1 cellular context compared by ENCODE assay signal in genomic region chr13:32538234-32538620, GRCh38.
TF ChIP-seq lines count a peak whose summit lies in the region.

No MANE protein-coding gene starts in this region.

TF ChIP-seq in GM12878, 131 proteins besides CTCF, POLR2A, EP300 and RAD21:
- TF ChIP-seq, protein P1, sequence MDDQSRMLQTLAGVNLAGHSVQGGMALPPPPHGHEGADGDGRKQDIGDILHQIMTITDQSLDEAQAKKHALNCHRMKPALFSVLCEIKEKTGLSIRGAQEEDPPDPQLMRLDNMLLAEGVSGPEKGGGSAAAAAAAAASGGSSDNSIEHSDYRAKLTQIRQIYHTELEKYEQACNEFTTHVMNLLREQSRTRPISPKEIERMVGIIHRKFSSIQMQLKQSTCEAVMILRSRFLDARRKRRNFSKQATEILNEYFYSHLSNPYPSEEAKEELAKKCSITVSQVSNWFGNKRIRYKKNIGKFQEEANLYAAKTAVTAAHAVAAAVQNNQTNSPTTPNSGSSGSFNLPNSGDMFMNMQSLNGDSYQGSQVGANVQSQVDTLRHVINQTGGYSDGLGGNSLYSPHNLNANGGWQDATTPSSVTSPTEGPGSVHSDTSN (IDR thresholded peaks at IDR 0.05; ENCODE audit: insufficient replicate concordance, low read depth, low read length), result no peak
- TF ChIP-seq TAF1 (IDR thresholded peaks at IDR 0.05; ENCODE audit: borderline replicate concordance, low read depth, low read length) (peak; percentile 62), FOS (IDR thresholded peaks at IDR 0.05; ENCODE audit: borderline replicate concordance, extremely low read depth, insufficient read length) (no peak), ZBED1 (IDR thresholded peaks at IDR 0.05; ENCODE audit: borderline replicate concordance) (no peak), SREBF1 (IDR thresholded peaks at IDR 0.05; ENCODE audit: low read length) (no peak), ZBTB40 (IDR thresholded peaks at IDR 0.05; ENCODE audit: borderline replicate concordance) (no peak), NFIC (IDR thresholded peaks at IDR 0.05; ENCODE audit: low read depth, low read length) (0 out of 2 replicates have a peak, but pooled peaks have one; percentile 22), ATF2 (IDR thresholded peaks at IDR 0.05; ENCODE audit: low read length) (0 out of 2 replicates have a peak, but pooled peaks have one; percentile 24), POLR2AphosphoS5 (IDR thresholded peaks at IDR 0.05; ENCODE audit: low read length) (no peak), CHD1 (IDR thresholded peaks at IDR 0.05; ENCODE audit: low read depth, low read length) (no peak), SUPT20H (IDR thresholded peaks at IDR 0.05; ENCODE audit: borderline replicate concordance, control insufficient read depth, low read depth, low read length) (no peak), TCF7 (IDR thresholded peaks at IDR 0.05; ENCODE audit: borderline replicate concordance) (no peak), TBL1XR1 (IDR thresholded peaks at IDR 0.05; ENCODE audit: low read depth, low read length) (no peak), CHD4 (IDR thresholded peaks at IDR 0.05) (no peak), BHLHE40 (IDR thresholded peaks at IDR 0.05; ENCODE audit: borderline replicate concordance in 1 of 2, low read depth in 2 of 2, low read length in 1 of 2) (no peak), NBN (IDR thresholded peaks at IDR 0.05) (no peak), STAT3 (IDR thresholded peaks at IDR 0.05; ENCODE audit: low read depth, low read length) (no peak), RBBP5 (conservative IDR thresholded peaks at IDR 0.05) (no peak), ZZZ3 (IDR thresholded peaks at IDR 0.05; ENCODE audit: control insufficient read depth, insufficient read length, low read depth) (no peak), SMAD1 (IDR thresholded peaks at IDR 0.05; ENCODE audit: low read depth, partially characterized antibody) (no peak), ATF7 (IDR thresholded peaks at IDR 0.05; ENCODE audit: low read depth) (0 out of 2 replicates have a peak, but pooled peaks have one; percentile 49), ZNF622 (IDR thresholded peaks at IDR 0.05) (no peak), PML (IDR thresholded peaks at IDR 0.05; ENCODE audit: low read length) (no peak), CBX3 (IDR thresholded peaks at IDR 0.05; ENCODE audit: borderline replicate concordance, low read depth) (no peak), GABPA (IDR thresholded peaks at IDR 0.05; ENCODE audit: low read depth) (no peak), CEBPB (IDR thresholded peaks at IDR 0.05; ENCODE audit: borderline replicate concordance in 1 of 2, low read depth in 2 of 2, low read length in 2 of 2) (no peak), SMAD5 (IDR thresholded peaks at IDR 0.05; ENCODE audit: low read depth) (no peak), ETV6 (conservative IDR thresholded peaks at IDR 0.05 in 1 of 2, IDR thresholded peaks at IDR 0.05 in 1 of 2; ENCODE audit: borderline replicate concordance in 1 of 2, low read depth in 1 of 2) (peak in 1 of 2 experiments; percentile 30; a peak in 1 of 4 replicates), FOXM1 (IDR thresholded peaks at IDR 0.05; ENCODE audit: low read depth, low read length) (0 out of 2 replicates have a peak, but pooled peaks have one; percentile 30), DPF2 (IDR thresholded peaks at IDR 0.05) (no peak), CREB1 (IDR thresholded peaks at IDR 0.05; ENCODE audit: low read depth) (no peak; the same call in 1 of the 2 replicates), BACH1 (IDR thresholded peaks at IDR 0.05; ENCODE audit: borderline replicate concordance) (no peak), ESRRA (IDR thresholded peaks at IDR 0.05; ENCODE audit: low read length) (no peak), MXI1 (IDR thresholded peaks at IDR 0.05; ENCODE audit: low read depth, low read length) (no peak)
- TF ChIP-seq, protein P2, sequence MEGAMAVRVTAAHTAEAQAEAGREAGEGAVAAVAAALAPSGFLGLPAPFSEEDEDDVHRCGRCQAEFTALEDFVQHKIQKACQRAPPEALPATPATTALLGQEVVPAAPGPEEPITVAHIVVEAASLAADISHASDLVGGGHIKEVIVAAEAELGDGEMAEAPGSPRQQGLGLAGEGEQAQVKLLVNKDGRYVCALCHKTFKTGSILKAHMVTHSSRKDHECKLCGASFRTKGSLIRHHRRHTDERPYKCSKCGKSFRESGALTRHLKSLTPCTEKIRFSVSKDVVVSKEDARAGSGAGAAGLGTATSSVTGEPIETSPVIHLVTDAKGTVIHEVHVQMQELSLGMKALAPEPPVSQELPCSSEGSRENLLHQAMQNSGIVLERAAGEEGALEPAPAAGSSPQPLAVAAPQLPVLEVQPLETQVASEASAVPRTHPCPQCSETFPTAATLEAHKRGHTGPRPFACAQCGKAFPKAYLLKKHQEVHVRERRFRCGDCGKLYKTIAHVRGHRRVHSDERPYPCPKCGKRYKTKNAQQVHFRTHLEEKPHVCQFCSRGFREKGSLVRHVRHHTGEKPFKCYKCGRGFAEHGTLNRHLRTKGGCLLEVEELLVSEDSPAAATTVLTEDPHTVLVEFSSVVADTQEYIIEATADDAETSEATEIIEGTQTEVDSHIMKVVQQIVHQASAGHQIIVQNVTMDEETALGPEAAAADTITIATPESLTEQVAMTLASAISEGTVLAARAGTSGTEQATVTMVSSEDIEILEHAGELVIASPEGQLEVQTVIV (IDR thresholded peaks at IDR 0.05; ENCODE audit: borderline replicate concordance, partially characterized antibody), result no peak
- TF ChIP-seq, protein P3, sequence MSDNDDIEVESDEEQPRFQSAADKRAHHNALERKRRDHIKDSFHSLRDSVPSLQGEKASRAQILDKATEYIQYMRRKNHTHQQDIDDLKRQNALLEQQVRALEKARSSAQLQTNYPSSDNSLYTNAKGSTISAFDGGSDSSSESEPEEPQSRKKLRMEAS (IDR thresholded peaks at IDR 0.05; ENCODE audit: low read depth, low read length), result no peak
- TF ChIP-seq, protein P4, sequence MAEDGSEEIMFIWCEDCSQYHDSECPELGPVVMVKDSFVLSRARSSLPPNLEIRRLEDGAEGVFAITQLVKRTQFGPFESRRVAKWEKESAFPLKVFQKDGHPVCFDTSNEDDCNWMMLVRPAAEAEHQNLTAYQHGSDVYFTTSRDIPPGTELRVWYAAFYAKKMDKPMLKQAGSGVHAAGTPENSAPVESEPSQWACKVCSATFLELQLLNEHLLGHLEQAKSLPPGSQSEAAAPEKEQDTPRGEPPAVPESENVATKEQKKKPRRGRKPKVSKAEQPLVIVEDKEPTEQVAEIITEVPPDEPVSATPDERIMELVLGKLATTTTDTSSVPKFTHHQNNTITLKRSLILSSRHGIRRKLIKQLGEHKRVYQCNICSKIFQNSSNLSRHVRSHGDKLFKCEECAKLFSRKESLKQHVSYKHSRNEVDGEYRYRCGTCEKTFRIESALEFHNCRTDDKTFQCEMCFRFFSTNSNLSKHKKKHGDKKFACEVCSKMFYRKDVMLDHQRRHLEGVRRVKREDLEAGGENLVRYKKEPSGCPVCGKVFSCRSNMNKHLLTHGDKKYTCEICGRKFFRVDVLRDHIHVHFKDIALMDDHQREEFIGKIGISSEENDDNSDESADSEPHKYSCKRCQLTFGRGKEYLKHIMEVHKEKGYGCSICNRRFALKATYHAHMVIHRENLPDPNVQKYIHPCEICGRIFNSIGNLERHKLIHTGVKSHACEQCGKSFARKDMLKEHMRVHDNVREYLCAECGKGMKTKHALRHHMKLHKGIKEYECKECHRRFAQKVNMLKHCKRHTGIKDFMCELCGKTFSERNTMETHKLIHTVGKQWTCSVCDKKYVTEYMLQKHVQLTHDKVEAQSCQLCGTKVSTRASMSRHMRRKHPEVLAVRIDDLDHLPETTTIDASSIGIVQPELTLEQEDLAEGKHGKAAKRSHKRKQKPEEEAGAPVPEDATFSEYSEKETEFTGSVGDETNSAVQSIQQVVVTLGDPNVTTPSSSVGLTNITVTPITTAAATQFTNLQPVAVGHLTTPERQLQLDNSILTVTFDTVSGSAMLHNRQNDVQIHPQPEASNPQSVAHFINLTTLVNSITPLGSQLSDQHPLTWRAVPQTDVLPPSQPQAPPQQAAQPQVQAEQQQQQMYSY (CRISPR knock-in tag; IDR thresholded peaks at IDR 0.05), result no peak
- TF ChIP-seq, protein P5, sequence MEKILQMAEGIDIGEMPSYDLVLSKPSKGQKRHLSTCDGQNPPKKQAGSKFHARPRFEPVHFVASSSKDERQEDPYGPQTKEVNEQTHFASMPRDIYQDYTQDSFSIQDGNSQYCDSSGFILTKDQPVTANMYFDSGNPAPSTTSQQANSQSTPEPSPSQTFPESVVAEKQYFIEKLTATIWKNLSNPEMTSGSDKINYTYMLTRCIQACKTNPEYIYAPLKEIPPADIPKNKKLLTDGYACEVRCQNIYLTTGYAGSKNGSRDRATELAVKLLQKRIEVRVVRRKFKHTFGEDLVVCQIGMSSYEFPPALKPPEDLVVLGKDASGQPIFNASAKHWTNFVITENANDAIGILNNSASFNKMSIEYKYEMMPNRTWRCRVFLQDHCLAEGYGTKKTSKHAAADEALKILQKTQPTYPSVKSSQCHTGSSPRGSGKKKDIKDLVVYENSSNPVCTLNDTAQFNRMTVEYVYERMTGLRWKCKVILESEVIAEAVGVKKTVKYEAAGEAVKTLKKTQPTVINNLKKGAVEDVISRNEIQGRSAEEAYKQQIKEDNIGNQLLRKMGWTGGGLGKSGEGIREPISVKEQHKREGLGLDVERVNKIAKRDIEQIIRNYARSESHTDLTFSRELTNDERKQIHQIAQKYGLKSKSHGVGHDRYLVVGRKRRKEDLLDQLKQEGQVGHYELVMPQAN (conservative IDR thresholded peaks at IDR 0.05), result peak; percentile 55; the same call in 1 of the 2 replicates
- TF ChIP-seq, protein P6, sequence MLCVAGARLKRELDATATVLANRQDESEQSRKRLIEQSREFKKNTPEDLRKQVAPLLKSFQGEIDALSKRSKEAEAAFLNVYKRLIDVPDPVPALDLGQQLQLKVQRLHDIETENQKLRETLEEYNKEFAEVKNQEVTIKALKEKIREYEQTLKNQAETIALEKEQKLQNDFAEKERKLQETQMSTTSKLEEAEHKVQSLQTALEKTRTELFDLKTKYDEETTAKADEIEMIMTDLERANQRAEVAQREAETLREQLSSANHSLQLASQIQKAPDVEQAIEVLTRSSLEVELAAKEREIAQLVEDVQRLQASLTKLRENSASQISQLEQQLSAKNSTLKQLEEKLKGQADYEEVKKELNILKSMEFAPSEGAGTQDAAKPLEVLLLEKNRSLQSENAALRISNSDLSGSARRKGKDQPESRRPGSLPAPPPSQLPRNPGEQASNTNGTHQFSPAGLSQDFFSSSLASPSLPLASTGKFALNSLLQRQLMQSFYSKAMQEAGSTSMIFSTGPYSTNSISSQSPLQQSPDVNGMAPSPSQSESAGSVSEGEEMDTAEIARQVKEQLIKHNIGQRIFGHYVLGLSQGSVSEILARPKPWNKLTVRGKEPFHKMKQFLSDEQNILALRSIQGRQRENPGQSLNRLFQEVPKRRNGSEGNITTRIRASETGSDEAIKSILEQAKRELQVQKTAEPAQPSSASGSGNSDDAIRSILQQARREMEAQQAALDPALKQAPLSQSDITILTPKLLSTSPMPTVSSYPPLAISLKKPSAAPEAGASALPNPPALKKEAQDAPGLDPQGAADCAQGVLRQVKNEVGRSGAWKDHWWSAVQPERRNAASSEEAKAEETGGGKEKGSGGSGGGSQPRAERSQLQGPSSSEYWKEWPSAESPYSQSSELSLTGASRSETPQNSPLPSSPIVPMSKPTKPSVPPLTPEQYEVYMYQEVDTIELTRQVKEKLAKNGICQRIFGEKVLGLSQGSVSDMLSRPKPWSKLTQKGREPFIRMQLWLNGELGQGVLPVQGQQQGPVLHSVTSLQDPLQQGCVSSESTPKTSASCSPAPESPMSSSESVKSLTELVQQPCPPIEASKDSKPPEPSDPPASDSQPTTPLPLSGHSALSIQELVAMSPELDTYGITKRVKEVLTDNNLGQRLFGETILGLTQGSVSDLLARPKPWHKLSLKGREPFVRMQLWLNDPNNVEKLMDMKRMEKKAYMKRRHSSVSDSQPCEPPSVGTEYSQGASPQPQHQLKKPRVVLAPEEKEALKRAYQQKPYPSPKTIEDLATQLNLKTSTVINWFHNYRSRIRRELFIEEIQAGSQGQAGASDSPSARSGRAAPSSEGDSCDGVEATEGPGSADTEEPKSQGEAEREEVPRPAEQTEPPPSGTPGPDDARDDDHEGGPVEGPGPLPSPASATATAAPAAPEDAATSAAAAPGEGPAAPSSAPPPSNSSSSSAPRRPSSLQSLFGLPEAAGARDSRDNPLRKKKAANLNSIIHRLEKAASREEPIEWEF (IDR thresholded peaks at IDR 0.05; ENCODE audit: insufficient replicate concordance, low read depth, low read length), result no peak
